Comparison of ENCODE assay signal across 2 cellular contexts in the genomic region with DNA sequence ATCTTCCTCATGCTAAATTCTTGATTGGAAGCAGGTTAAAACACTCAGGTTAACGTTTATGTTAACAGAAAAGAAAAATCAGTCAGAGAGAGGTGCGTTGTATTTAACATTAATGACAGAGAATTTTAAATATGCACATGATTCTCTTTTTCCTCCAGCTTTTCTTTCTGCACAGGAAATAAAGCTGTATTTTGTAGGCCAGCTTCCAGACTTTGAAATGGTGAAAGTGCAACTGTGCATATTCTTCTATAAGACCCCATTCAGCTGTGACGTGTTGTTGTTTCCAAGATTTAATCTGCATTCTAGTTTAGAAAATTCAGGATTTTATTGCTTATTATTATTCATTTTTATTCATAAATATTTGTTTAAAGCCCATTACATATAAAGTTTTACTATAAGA.
TF ChIP-seq lines count a peak whose summit lies in the region.

No MANE protein-coding gene starts in this region.

TF ChIP-seq in IMR-90, 13 proteins besides CTCF, POLR2A, EP300 and RAD21:
- no peak for TF ChIP-seq MXI1 (IDR thresholded peaks at IDR 0.05; ENCODE audit: borderline replicate concordance, low read depth, low read length)
- TF ChIP-seq MAZ (IDR thresholded peaks at IDR 0.05; ENCODE audit: borderline replicate concordance, low read depth, low read length) = no peak
- no peak for TF ChIP-seq NFE2L2 (IDR thresholded peaks at IDR 0.05; ENCODE audit: low read depth, low read length)
- TF ChIP-seq CHD1 (IDR thresholded peaks at IDR 0.05; ENCODE audit: low read depth, low read length) = no peak
- TF ChIP-seq, protein P1, sequence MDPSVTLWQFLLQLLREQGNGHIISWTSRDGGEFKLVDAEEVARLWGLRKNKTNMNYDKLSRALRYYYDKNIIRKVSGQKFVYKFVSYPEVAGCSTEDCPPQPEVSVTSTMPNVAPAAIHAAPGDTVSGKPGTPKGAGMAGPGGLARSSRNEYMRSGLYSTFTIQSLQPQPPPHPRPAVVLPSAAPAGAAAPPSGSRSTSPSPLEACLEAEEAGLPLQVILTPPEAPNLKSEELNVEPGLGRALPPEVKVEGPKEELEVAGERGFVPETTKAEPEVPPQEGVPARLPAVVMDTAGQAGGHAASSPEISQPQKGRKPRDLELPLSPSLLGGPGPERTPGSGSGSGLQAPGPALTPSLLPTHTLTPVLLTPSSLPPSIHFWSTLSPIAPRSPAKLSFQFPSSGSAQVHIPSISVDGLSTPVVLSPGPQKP (IDR thresholded peaks at IDR 0.05; ENCODE audit: borderline replicate concordance, low read depth, low read length) = no peak
TF ChIP-seq in IMR-90: peak in this region for 0.

TF ChIP-seq in GM12878, 131 proteins besides CTCF, POLR2A, EP300 and RAD21:
- TF ChIP-seq, protein P2, sequence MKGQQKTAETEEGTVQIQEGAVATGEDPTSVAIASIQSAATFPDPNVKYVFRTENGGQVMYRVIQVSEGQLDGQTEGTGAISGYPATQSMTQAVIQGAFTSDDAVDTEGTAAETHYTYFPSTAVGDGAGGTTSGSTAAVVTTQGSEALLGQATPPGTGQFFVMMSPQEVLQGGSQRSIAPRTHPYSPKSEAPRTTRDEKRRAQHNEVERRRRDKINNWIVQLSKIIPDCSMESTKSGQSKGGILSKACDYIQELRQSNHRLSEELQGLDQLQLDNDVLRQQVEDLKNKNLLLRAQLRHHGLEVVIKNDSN (IDR thresholded peaks at IDR 0.05; ENCODE audit: borderline replicate concordance, extremely low read length, insufficient read depth, low read depth, low read length) = no peak
- no peak for TF ChIP-seq MYC (IDR thresholded peaks at IDR 0.05; ENCODE audit: insufficient read depth, insufficient read length, insufficient replicate concordance, low read length, severe bottlenecking)
- no peak for TF ChIP-seq RUNX3 (IDR thresholded peaks at IDR 0.05; ENCODE audit: low read length)
- TF ChIP-seq ZNF217 (IDR thresholded peaks at IDR 0.05) = no peak
- no peak for TF ChIP-seq KLF5 (IDR thresholded peaks at IDR 0.05; ENCODE audit: partially characterized antibody)
- no peak for TF ChIP-seq SREBF1 (IDR thresholded peaks at IDR 0.05; ENCODE audit: low read length)
- TF ChIP-seq RCOR1 (conservative IDR thresholded peaks at IDR 0.05; ENCODE audit: low read depth, low read length) = no peak
- TF ChIP-seq CEBPB (IDR thresholded peaks at IDR 0.05; ENCODE audit: borderline replicate concordance in 1 of 2, low read depth in 2 of 2, low read length in 2 of 2) = no peak
- no peak for TF ChIP-seq SREBF2 (IDR thresholded peaks at IDR 0.05; ENCODE audit: low read length)
- no peak for TF ChIP-seq ZNF207 (IDR thresholded peaks at IDR 0.05; ENCODE audit: borderline replicate concordance)
- no peak for TF ChIP-seq CBX3 (IDR thresholded peaks at IDR 0.05; ENCODE audit: borderline replicate concordance, low read depth)
- no peak for TF ChIP-seq EGR1 (IDR thresholded peaks at IDR 0.05; ENCODE audit: borderline replicate concordance in 1 of 2, low read depth in 2 of 2, low read length in 2 of 2)
- no peak for TF ChIP-seq SMC3 (IDR thresholded peaks at IDR 0.05; ENCODE audit: borderline replicate concordance, low read length)
